8 cellular contexts compared by ENCODE assay signal in genomic region chr7:157009170-157009777, GRCh38. TPM values are rescaled to one million over a fixed set of nuclear protein-coding genes. Genes with fewer than 3 reads are reported as not detected.
DNase-seq lines count a peak whose midpoint lies in the region; ATAC-seq and TF ChIP-seq lines count a peak whose summit lies in the region.

No MANE protein-coding gene starts in this region.

- peaks cover 95% of the 10 kb centered on the region for H3K27me3 ChIP-seq in H7 (ENCODE audit: control insufficient read depth, insufficient read depth, low read length)

- no peak for TF ChIP-seq CTCF in GM12864 (IDR thresholded peaks at IDR 0.05; ENCODE audit: low read depth, low read length, missing control alignments)
- TF ChIP-seq CTCF in mesothelial cell of epicardium (IDR thresholded peaks at IDR 0.05; ENCODE audit: unreplicated experiment): no peak

- H3K27me3 Mint-ChIP-seq in mesothelial cell of epicardium (ENCODE audit: low read depth) (peaks cover 87% of the 10 kb centered on the region), immature natural killer cell (ENCODE audit: low read depth in 3 of 3) (peaks cover 13 to 33% (median 30%) of the 10 kb centered on the region in 3 donors)

- H3K36me3 Mint-ChIP-seq in mesothelial cell of epicardium (no peaks in the 10 kb centered on the region), immature natural killer cell (no peaks in the 10 kb centered on the region)

- H3K4me3 ChIP-seq in GM12864 (ENCODE audit: low read depth, low read length) (peak overlapping the region; percentile 45), H7 (ENCODE audit: insufficient read depth, low read depth, low read length) (peak overlapping the region; percentile 23; the same call in 1 of the 2 replicates)

- H3K27ac Mint-ChIP-seq in mesothelial cell of epicardium (no peak overlapping the region), immature natural killer cell (no peak overlapping the region)

- no peak for ATAC-seq in HG02610 (IDR thresholded peaks at IDR 0.05; ENCODE audit: unreplicated experiment)

- H3K9me3 Mint-ChIP-seq in mesothelial cell of epicardium (no peaks in the 10 kb centered on the region), immature natural killer cell (peaks cover 0 to 1% (median 0%) of the 10 kb centered on the region in 6 donors)

- H3K4me3 Mint-ChIP-seq in mesothelial cell of epicardium (peak overlapping the region; percentile 55), immature natural killer cell (no peak overlapping the region)

- H3K4me1 Mint-ChIP-seq in mesothelial cell of epicardium (peaks cover 10% of the 10 kb centered on the region), immature natural killer cell (peaks cover 4% of the 10 kb centered on the region in 2 donors)

- no peaks in the 10 kb centered on the region for H3K36me3 ChIP-seq in H7 (replicated peaks; ENCODE audit: control insufficient read depth, insufficient read depth, low read length)

- DNase-seq in GM12864 (ENCODE audit: low read depth) (no peak), H7 (peak; percentile 67), RPMI8226 (peak; percentile 59), mesothelial cell of epicardium (ENCODE audit: low spot score in 2 of 2, unreplicated experiment in 2 of 2) (no peak), immature natural killer cell (no peak), NCI-H187 treated with DMSO at 0.1 percent for 48 hours (lab: John Stamatoyannopoulos, UW) (no peak), DMS153 (lab: John Stamatoyannopoulos, UW) (no peak)

RNA-seq across cellular contexts. Expression of gene MNX1, which starts 1.2 kb away (rescaled TPM):
- 0.37 and 1.2 TPM in 2 replicates for total RNA-seq in H7 (2014; rRNA removed; shearing (Covaris generic))
- total RNA-seq in mesothelial cell of epicardium: not detected in 3 replicates
- not detected for polyA plus RNA-seq in immature natural killer cell

RNA-seq across cellular contexts. Expression of gene NOM1, which starts 59.8 kb away (rescaled TPM):
- total RNA-seq in H7 (2014; rRNA removed; shearing (Covaris generic)): 12.7 and 25.1 TPM in 2 replicates
- total RNA-seq in mesothelial cell of epicardium: 27.0 to 29.3 TPM (median 29.1 TPM) in 3 replicates
- polyA plus RNA-seq in immature natural killer cell: 1 to 10 TPM in 2 of 3 donors, under 1 TPM in 1; 0.36 to 7.2 (median 3.0) TPM

Comparison
In these comparisons a context has a peak if more than half of its experiments do, and no peak if none do; other contexts are left out.
1. DNase-seq: peak in H7 (single experiment) and RPMI8226 (single experiment); none in GM12864 (single experiment), mesothelial cell of epicardium (0 of 2), immature natural killer cell (0 of 3), NCI-H187 treated with DMSO at 0.1 percent for 48 hours (single experiment) and DMS153 (single experiment).